Comparison of ENCODE assay signal across 1 cellular context in the genomic region with DNA sequence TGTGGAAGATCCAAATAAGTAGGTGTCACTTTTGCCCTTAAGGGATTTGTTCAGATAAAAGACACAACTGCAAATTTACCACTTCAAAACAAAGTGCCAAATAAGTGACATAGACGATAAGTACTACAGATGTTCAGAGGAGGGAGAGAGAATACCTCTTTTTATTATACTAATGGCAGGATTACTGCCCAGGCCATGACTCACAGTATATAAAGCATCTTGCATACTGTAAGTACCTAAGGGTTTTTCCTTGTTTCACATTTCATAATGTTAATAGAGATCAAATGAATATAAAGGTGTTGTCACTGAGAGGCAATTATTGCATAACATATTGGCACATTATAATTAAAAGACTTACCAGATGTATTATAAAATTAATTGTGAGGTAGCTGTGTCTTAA.
TF ChIP-seq lines count a peak whose summit lies in the region.

No MANE protein-coding gene starts in this region.

TF ChIP-seq in GM12878, 131 proteins besides CTCF, POLR2A, EP300 and RAD21:
- TF ChIP-seq PML (IDR thresholded peaks at IDR 0.05; ENCODE audit: low read length), result no peak
- TF ChIP-seq NR2C1 (IDR thresholded peaks at IDR 0.05), result no peak
- TF ChIP-seq SMAD1 (IDR thresholded peaks at IDR 0.05; ENCODE audit: low read depth, partially characterized antibody), result no peak
- TF ChIP-seq GABPA (IDR thresholded peaks at IDR 0.05; ENCODE audit: low read depth), result no peak
- no peak for TF ChIP-seq RCOR1 (conservative IDR thresholded peaks at IDR 0.05; ENCODE audit: low read depth, low read length)
- no peak for TF ChIP-seq TAF1 (IDR thresholded peaks at IDR 0.05; ENCODE audit: borderline replicate concordance, low read depth, low read length)
- TF ChIP-seq, protein P1, sequence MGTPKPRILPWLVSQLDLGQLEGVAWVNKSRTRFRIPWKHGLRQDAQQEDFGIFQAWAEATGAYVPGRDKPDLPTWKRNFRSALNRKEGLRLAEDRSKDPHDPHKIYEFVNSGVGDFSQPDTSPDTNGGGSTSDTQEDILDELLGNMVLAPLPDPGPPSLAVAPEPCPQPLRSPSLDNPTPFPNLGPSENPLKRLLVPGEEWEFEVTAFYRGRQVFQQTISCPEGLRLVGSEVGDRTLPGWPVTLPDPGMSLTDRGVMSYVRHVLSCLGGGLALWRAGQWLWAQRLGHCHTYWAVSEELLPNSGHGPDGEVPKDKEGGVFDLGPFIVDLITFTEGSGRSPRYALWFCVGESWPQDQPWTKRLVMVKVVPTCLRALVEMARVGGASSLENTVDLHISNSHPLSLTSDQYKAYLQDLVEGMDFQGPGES (IDR thresholded peaks at IDR 0.05), result no peak
- TF ChIP-seq, protein P2, sequence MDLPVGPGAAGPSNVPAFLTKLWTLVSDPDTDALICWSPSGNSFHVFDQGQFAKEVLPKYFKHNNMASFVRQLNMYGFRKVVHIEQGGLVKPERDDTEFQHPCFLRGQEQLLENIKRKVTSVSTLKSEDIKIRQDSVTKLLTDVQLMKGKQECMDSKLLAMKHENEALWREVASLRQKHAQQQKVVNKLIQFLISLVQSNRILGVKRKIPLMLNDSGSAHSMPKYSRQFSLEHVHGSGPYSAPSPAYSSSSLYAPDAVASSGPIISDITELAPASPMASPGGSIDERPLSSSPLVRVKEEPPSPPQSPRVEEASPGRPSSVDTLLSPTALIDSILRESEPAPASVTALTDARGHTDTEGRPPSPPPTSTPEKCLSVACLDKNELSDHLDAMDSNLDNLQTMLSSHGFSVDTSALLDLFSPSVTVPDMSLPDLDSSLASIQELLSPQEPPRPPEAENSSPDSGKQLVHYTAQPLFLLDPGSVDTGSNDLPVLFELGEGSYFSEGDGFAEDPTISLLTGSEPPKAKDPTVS (IDR thresholded peaks at IDR 0.05; ENCODE audit: low read depth, low read length), result no peak
- TF ChIP-seq FOXK2 (IDR thresholded peaks at IDR 0.05), result no peak
- TF ChIP-seq, protein P3, sequence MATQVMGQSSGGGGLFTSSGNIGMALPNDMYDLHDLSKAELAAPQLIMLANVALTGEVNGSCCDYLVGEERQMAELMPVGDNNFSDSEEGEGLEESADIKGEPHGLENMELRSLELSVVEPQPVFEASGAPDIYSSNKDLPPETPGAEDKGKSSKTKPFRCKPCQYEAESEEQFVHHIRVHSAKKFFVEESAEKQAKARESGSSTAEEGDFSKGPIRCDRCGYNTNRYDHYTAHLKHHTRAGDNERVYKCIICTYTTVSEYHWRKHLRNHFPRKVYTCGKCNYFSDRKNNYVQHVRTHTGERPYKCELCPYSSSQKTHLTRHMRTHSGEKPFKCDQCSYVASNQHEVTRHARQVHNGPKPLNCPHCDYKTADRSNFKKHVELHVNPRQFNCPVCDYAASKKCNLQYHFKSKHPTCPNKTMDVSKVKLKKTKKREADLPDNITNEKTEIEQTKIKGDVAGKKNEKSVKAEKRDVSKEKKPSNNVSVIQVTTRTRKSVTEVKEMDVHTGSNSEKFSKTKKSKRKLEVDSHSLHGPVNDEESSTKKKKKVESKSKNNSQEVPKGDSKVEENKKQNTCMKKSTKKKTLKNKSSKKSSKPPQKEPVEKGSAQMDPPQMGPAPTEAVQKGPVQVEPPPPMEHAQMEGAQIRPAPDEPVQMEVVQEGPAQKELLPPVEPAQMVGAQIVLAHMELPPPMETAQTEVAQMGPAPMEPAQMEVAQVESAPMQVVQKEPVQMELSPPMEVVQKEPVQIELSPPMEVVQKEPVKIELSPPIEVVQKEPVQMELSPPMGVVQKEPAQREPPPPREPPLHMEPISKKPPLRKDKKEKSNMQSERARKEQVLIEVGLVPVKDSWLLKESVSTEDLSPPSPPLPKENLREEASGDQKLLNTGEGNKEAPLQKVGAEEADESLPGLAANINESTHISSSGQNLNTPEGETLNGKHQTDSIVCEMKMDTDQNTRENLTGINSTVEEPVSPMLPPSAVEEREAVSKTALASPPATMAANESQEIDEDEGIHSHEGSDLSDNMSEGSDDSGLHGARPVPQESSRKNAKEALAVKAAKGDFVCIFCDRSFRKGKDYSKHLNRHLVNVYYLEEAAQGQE (IDR thresholded peaks at IDR 0.05; ENCODE audit: low read depth, low read length), result no peak
- no peak for TF ChIP-seq CHD1 (IDR thresholded peaks at IDR 0.05; ENCODE audit: low read depth, low read length)
- no peak for TF ChIP-seq MYC (IDR thresholded peaks at IDR 0.05; ENCODE audit: insufficient read depth, insufficient read length, insufficient replicate concordance, low read length, severe bottlenecking)
- no peak for TF ChIP-seq BMI1 (IDR thresholded peaks at IDR 0.05; ENCODE audit: borderline replicate concordance)
- TF ChIP-seq ZBED1 (IDR thresholded peaks at IDR 0.05; ENCODE audit: borderline replicate concordance), result no peak
- no peak for TF ChIP-seq GATAD2B (conservative IDR thresholded peaks at IDR 0.05; ENCODE audit: low read depth)
